ENCODE assay signal across 1 cellular context in genomic region chr13:59391696-59392095, GRCh38.
TF ChIP-seq lines count a peak whose summit lies in the region.

No MANE protein-coding gene starts in this region.

TF ChIP-seq in SK-N-SH treated with all-trans-retinoic acid at 6 μM for 48 hours, 23 proteins besides CTCF, POLR2A, EP300 and RAD21 (continued from another document):
- TF ChIP-seq CSRNP3 (CRISPR knock-in tag; IDR thresholded peaks at IDR 0.05), result no peak
- TF ChIP-seq CREB5 (CRISPR knock-in tag; IDR thresholded peaks at IDR 0.05; ENCODE audit: low read depth), result no peak
